ENCODE assay signal across 8 cellular contexts in the genomic region with DNA sequence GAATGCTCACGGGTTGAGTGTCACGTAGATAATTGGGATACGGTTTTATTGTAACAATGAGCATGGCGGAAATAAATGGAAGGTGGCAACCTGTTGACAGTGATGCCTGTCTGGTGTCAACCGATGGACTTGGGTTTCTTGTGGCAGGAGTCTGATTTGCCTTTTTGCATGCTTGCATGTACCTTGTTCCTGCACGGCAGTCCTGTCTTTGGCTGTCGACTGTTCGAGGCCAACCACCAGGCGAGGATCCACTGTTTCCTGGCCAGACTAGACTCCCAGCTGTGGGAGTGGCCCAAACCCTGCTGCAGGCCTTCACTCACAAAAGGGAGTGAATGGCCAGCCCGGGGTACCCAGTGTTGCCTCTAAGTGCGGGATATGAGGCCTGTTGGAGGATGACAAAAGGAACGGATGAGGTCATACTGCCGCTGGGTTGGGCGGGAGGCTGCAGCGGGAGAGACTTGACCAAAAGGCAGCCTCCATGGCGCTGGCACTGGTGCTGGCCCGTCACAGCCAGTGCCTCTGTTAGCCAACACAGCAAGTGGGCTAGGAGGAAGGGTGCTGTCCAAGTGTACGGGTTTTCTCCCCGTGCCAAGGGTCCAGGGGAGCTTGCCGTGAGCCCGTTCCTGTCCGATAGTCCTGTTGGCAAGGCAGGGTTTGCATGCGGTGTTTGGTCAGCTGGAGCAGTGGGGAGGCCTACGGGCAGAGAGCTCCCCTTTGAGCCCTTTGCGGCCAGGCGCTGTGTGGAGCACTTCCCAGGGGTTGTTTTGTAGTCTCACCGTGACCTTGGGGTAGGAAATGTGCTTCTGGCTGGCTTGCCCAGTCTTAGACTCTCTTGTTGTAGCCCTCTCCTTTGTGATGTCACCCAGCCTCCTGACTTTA. TPM values are rescaled to one million over a fixed set of nuclear protein-coding genes. Genes with fewer than 3 reads are reported as not detected.
DNase-seq lines count a peak whose midpoint lies in the region; ATAC-seq and TF ChIP-seq lines count a peak whose summit lies in the region.

No MANE protein-coding gene starts in this region.

- peak overlapping the region; percentile 84 for H3K27ac ChIP-seq in ACC112 (ENCODE audit: low read depth, low read length)
- peak overlapping the region; percentile 32; the same call in 1 of the 2 replicates for H3K27ac ChIP-seq in OCI-LY3 (ENCODE audit: low read length)
- H3K27ac ChIP-seq in breast epithelium = peak overlapping the region; percentile 90 to 96

- H3K79me2 ChIP-seq in ACC112 (ENCODE audit: control insufficient read depth, insufficient read depth, low read length, unreplicated experiment) = peaks cover 56% of the 10 kb centered on the region
- peaks cover 58% of the 10 kb centered on the region for H3K79me2 ChIP-seq in OCI-LY3 (ENCODE audit: low read length)

- H3K4me2 ChIP-seq in OCI-LY3 (ENCODE audit: low read length) = peak overlapping the region; percentile 82

- intact Hi-C loops in breast epithelium (cut with DNase I; ENCODE audit: low total_unique reads) = no loop called here

- peak overlapping the region; percentile 87 for H3K4me3 Mint-ChIP-seq in stimulated activated effector memory CD8-positive, alpha-beta T cell treated with anti-CD3 and anti-CD28 coated beads, Interleukin-12 subunit alpha, Interleukin-12 subunit beta, amount 100 ng/mL, for 72 hours

- H3K9me3 ChIP-seq in OCI-LY3 (ENCODE audit: insufficient read depth, low read length) (no peaks in the 10 kb centered on the region), breast epithelium (no peaks in the 10 kb centered on the region)

- TF ChIP-seq POLR2A in breast epithelium (IDR thresholded peaks at IDR 0.05) = no peak

- H3K27me3 ChIP-seq in ACC112 (ENCODE audit: insufficient read depth, low read length) = no peaks in the 10 kb centered on the region
- no peaks in the 10 kb centered on the region for H3K27me3 ChIP-seq in OCI-LY3 (ENCODE audit: low read depth, low read length)
- H3K27me3 ChIP-seq in breast epithelium = no peaks in the 10 kb centered on the region
- no peaks in the 10 kb centered on the region for H3K27me3 ChIP-seq in kidney epithelial cell (ENCODE audit: control insufficient read depth, insufficient read depth, low read length)

- H3K9ac ChIP-seq in OCI-LY3 (ENCODE audit: low read length) = peak overlapping the region; percentile 86

- H3K36me3 ChIP-seq in ACC112 (ENCODE audit: insufficient read depth, low read length) (no peaks in the 10 kb centered on the region), OCI-LY3 (replicated peaks; ENCODE audit: low read depth, low read length) (peaks cover 5% of the 10 kb centered on the region), breast epithelium (no peaks in the 10 kb centered on the region), kidney epithelial cell (ENCODE audit: control insufficient read depth, insufficient read depth, low read length) (no peaks in the 10 kb centered on the region)

- H3K4me3 ChIP-seq in ACC112 (ENCODE audit: low read depth, low read length) (peak overlapping the region; percentile 97), GM12875 (ENCODE audit: low read depth, low read length) (peak overlapping the region; percentile 85), OCI-LY3 (ENCODE audit: low read length) (peak overlapping the region; percentile 95), breast epithelium (peak overlapping the region; percentile 72 to 84 (median 81)), kidney epithelial cell (ENCODE audit: low read depth, low read length) (peak overlapping the region; percentile 67)

- DNase-seq in breast epithelium (ENCODE audit: low spot score in 2 of 2) (no peak), kidney epithelial cell (ENCODE audit: low read depth) (no peak), CD1c-positive myeloid dendritic cell (ENCODE audit: extremely low spot score) (no peak), NCI-H128 (lab: John Stamatoyannopoulos, UW; ENCODE audit: unreplicated experiment) (no peak)
- peak in 1 of 2 donors; percentile 61 for DNase-seq in stimulated activated effector memory CD8-positive, alpha-beta T cell treated with anti-CD3 and anti-CD28 coated beads, Interleukin-12 subunit alpha, Interleukin-12 subunit beta, amount 100 ng/mL, for 72 hours (ENCODE audit: low spot score in 2 of 2)

- H3K9me3 Mint-ChIP-seq in stimulated activated effector memory CD8-positive, alpha-beta T cell treated with anti-CD3 and anti-CD28 coated beads, Interleukin-12 subunit alpha, Interleukin-12 subunit beta, amount 100 ng/mL, for 72 hours = no peaks in the 10 kb centered on the region

- H3K4me1 Mint-ChIP-seq in stimulated activated effector memory CD8-positive, alpha-beta T cell treated with anti-CD3 and anti-CD28 coated beads, Interleukin-12 subunit alpha, Interleukin-12 subunit beta, amount 100 ng/mL, for 72 hours = peaks cover 54% of the 10 kb centered on the region

- H2AFZ ChIP-seq in ACC112 (ENCODE audit: low read length, unreplicated experiment) (no peak overlapping the region), OCI-LY3 (ENCODE audit: low read depth, low read length) (no peak overlapping the region; the same call in 1 of the 2 replicates)

- peak overlapping the region; percentile 72 for H3K27ac Mint-ChIP-seq in stimulated activated effector memory CD8-positive, alpha-beta T cell treated with anti-CD3 and anti-CD28 coated beads, Interleukin-12 subunit alpha, Interleukin-12 subunit beta, amount 100 ng/mL, for 72 hours

- peaks cover 22% of the 10 kb centered on the region for H3K36me3 Mint-ChIP-seq in stimulated activated effector memory CD8-positive, alpha-beta T cell treated with anti-CD3 and anti-CD28 coated beads, Interleukin-12 subunit alpha, Interleukin-12 subunit beta, amount 100 ng/mL, for 72 hours

- ATAC-seq in stimulated activated effector memory CD8-positive, alpha-beta T cell treated with anti-CD3 and anti-CD28 coated beads, Interleukin-12 subunit alpha, Interleukin-12 subunit beta, amount 100 ng/mL, for 72 hours = peak; percentile 17

- TF ChIP-seq CTCF in GM12875 (IDR thresholded peaks at IDR 0.05; ENCODE audit: borderline replicate concordance, insufficient read depth, low read depth, low read length) (no peak), OCI-LY3 (IDR thresholded peaks at IDR 0.05; ENCODE audit: low read depth, low read length) (no peak), breast epithelium (IDR thresholded peaks at IDR 0.05) (no peak), kidney epithelial cell (IDR thresholded peaks at IDR 0.05; ENCODE audit: insufficient read depth, low read length, poor library complexity, severe bottlenecking) (no peak)

- H4K20me1 ChIP-seq in OCI-LY3 (ENCODE audit: insufficient read depth, low read length) = peaks cover 26% of the 10 kb centered on the region

- H3K4me1 ChIP-seq in ACC112 (ENCODE audit: control insufficient read depth, insufficient read depth, low read length, unreplicated experiment) = peaks cover 3% of the 10 kb centered on the region
- peaks cover 8% of the 10 kb centered on the region for H3K4me1 ChIP-seq in OCI-LY3 (ENCODE audit: low read length)
- H3K4me1 ChIP-seq in breast epithelium = peaks cover 4 to 9% of the 10 kb centered on the region in 2 donors

RNA-seq across cellular contexts. Expression of a gene that starts 1.0 kb away (rescaled TPM):
- 10 to 100 TPM; 18.4 to 34.7 (median 29.0) TPM for total RNA-seq in breast epithelium
- total RNA-seq in kidney epithelial cell = 34.0 and 35.7 TPM in 2 replicates

RNA-seq across cellular contexts. Expression of a gene that starts 34.9 kb away (rescaled TPM):
- total RNA-seq in breast epithelium = 100 to 1,000 TPM; 131 to 202 (median 146) TPM
- total RNA-seq in kidney epithelial cell = 357 and 360 TPM in 2 replicates

RNA-seq across cellular contexts. Expression of a gene that starts 36.0 kb away (rescaled TPM):
- total RNA-seq in breast epithelium = 10 to 100 TPM; 49.8 to 72.4 (median 51.1) TPM
- 44.5 and 56.3 TPM in 2 replicates for total RNA-seq in kidney epithelial cell

RNA-seq across cellular contexts. Expression of a gene that starts 50.6 kb away (rescaled TPM):
- total RNA-seq in breast epithelium = 10 to 100 TPM; 10.2 to 14.1 (median 11.2) TPM
- total RNA-seq in kidney epithelial cell = 23.8 and 26.9 TPM in 2 replicates

Comparison
In these comparisons a context has a peak if more than half of its experiments do, and no peak if none do; other contexts are left out.
1. H3K27ac ChIP-seq: peak in every context shown above with its lines; median percentile 93 in breast epithelium; 84 in ACC112; 32 in OCI-LY3.